19 cellular contexts compared by ENCODE assay signal in genomic region chr9:68462004-68462775, GRCh38.
DNase-seq lines count a peak whose midpoint lies in the region; ATAC-seq, FAIRE-seq and TF ChIP-seq lines count a peak whose summit lies in the region.
"Had no signal": no experiment of that assay in that cellular context is flagged by ENCODE, and none has a peak within 500 bp of the region (broad histone marks: within the 10 kb centered on the region; RNA-seq: fewer than 3 reads in every experiment).

No MANE protein-coding gene starts in this region.

- H3K79me2 ChIP-seq in HepG2 (ENCODE audit: insufficient read depth, low read length): no peaks in the 10 kb centered on the region

- no peak overlapping the region for H3K27ac ChIP-seq in liver (ENCODE audit: low read depth in 1 of 2, low read length in 2 of 2)
- no peak overlapping the region for H3K27ac ChIP-seq in HepG2 (ENCODE audit: extremely low read length, insufficient read depth, low read length)
- peak overlapping the region; percentile 53 for H3K27ac ChIP-seq in left ventricle myocardium inferior (replicated peaks)
- no peak overlapping the region for H3K27ac ChIP-seq in neuronal stem cell (replicated peaks; ENCODE audit: low read length)
- H3K27ac ChIP-seq: BLaER1 treated with 17β-estradiol and CSF1 and Interleukin-3, amounts not matched to agents 10 nM and 100 nM; colonic mucosa; GM23248 had no signal

- H3K79me1 ChIP-seq in neuronal stem cell (ENCODE audit: low read depth, low read length): no peaks in the 10 kb centered on the region

- H3K4ac ChIP-seq in neuronal stem cell (ENCODE audit: low read length): no peak overlapping the region

- no peak overlapping the region for H2AK5ac ChIP-seq in neuronal stem cell (ENCODE audit: low read depth, low read length)

- no peak overlapping the region for H2BK120ac ChIP-seq in neuronal stem cell (ENCODE audit: low read depth, low read length)

- H2AFZ ChIP-seq in HepG2 (ENCODE audit: low read length) (no peak overlapping the region), neuronal stem cell (ENCODE audit: low read length) (no peak overlapping the region)
- H2AFZ ChIP-seq: GM23248 had no signal

- TF ChIP-seq EP300 in HepG2 (IDR thresholded peaks at IDR 0.05; ENCODE audit: low read depth in 2 of 2, low read length in 2 of 2) (no peak), HepG2 (CRISPR knock-in tag; IDR thresholded peaks at IDR 0.05; ENCODE audit: borderline replicate concordance) (no peak)

- no peak for TF ChIP-seq RAD21 in liver (IDR thresholded peaks at IDR 0.05)
- no peak for TF ChIP-seq RAD21 in HepG2 (CRISPR knock-in tag; IDR thresholded peaks at IDR 0.05)

- no peak overlapping the region for H2BK5ac ChIP-seq in neuronal stem cell (ENCODE audit: low read length)

- FAIRE-seq in HepG2 (lab: Jason Lieb, UNC): no peak

- H3K18ac ChIP-seq in neuronal stem cell (ENCODE audit: low read length): no peak overlapping the region

- CTCF ChIA-PET in HepG2 (lab: Yijun Ruan, JAX; ENCODE audit: low intra/inter-chr PET ratio, low total read pairs): no interaction called here

- in situ Hi-C loops in HepG2 (cut with HindIII; ENCODE audit: extremely low pct_ligation_motif_present, low pct_unique_long_range_greater_than_20kb): no loop called here

- H3K9me3 ChIP-seq in liver (ENCODE audit: control insufficient read depth in 4 of 4, low read length in 3 of 4) (no peaks in the 10 kb centered on the region), HepG2 (ENCODE audit: low read length) (no peaks in the 10 kb centered on the region), left ventricle myocardium inferior (replicated peaks) (no peaks in the 10 kb centered on the region), neuronal stem cell (replicated peaks in 1 of 2; ENCODE audit: control insufficient read depth in 2 of 2, insufficient read depth in 1 of 2, low read depth in 1 of 2, low read length in 2 of 2) (no peaks in the 10 kb centered on the region)
- H3K9me3 ChIP-seq: colonic mucosa had no signal

- H4K20me1 ChIP-seq in HepG2 (ENCODE audit: insufficient read depth, low read length): no peaks in the 10 kb centered on the region
- H4K20me1 ChIP-seq: BLaER1 treated with 17β-estradiol and CSF1 and Interleukin-3, amounts not matched to agents 10 nM and 100 nM had no signal

- H2BK12ac ChIP-seq in neuronal stem cell (ENCODE audit: low read length): no peak overlapping the region

- BruUV-seq in HepG2 (replicated peaks; lab: Mats Ljungman, UMichigan): no TSS peak

- ATAC-seq in HepG2: no peak
- no peak for ATAC-seq in HG03108 (IDR thresholded peaks at IDR 0.05; ENCODE audit: unreplicated experiment)
- no peak for ATAC-seq in HG03045 (IDR thresholded peaks at IDR 0.05; ENCODE audit: unreplicated experiment)
- ATAC-seq: activated CD8-positive, alpha-beta memory T cell treated with anti-CD3 and anti-CD28 coated beads, Interleukin-2, amount 10 ng/mL, durations not matched to agents 7 days and 5 days had no signal

- intact Hi-C loops in HepG2 (cut with micrococcal nuclease; ENCODE audit: unreplicated experiment) (no loop called here), left ventricle myocardium inferior (cut with micrococcal nuclease) (no loop called here), posterior vena cava (cut with DNase I) (no loop called here)

- H3K4me3 ChIP-seq in liver (ENCODE audit: low read depth in 1 of 3, low read length in 3 of 3): no peak overlapping the region
- no peak overlapping the region for H3K4me3 ChIP-seq in HepG2 (replicated peaks in 1 of 3; ENCODE audit: insufficient read depth in 1 of 3, low read depth in 2 of 3, low read length in 3 of 3)
- no peak overlapping the region for H3K4me3 ChIP-seq in left ventricle myocardium inferior
- H3K4me3 ChIP-seq in neuronal stem cell (ENCODE audit: low read length in 2 of 2): no peak overlapping the region
- H3K4me3 ChIP-seq: BLaER1 treated with 17β-estradiol and CSF1 and Interleukin-3, amounts not matched to agents 10 nM and 100 nM; colonic mucosa; GM23248 had no signal

- POLR2A ChIA-PET in HepG2 (lab: Yijun Ruan, JAX): no interaction called here

- no peak overlapping the region for H4K8ac ChIP-seq in neuronal stem cell (ENCODE audit: low read depth, low read length)

- DNase-seq in HepG2 (ENCODE audit: low spot score): no peak
- DNase-seq in left ventricle myocardium inferior: no peak
- DNase-seq in neuronal stem cell (ENCODE audit: low spot score): peak; percentile 11
- no peak for DNase-seq in NOMO-1 (lab: John Stamatoyannopoulos, UW; ENCODE audit: unreplicated experiment in 2 of 2)
- DNase-seq in posterior vena cava (ENCODE audit: low spot score): no peak
- DNase-seq: activated CD4-positive, CD25-positive, alpha-beta regulatory T cell treated with anti-CD3 and anti-CD28 coated beads, Interleukin-2, amount 50 U/mL, for 72 hours; activated CD8-positive, alpha-beta memory T cell treated with anti-CD3 and anti-CD28 coated beads, Interleukin-2, amount 10 ng/mL, durations not matched to agents 7 days and 5 days; anterior cingulate cortex; colonic mucosa; GM23248; KBM-7; NCI-H1048; NCI-H2081; NCI-H524 treated with DMSO at 0.1 percent for 48 hours; nucleus accumbens had no signal

- H3K9ac ChIP-seq in liver (ENCODE audit: low read depth in 1 of 2, low read length in 2 of 2) (no peak overlapping the region), HepG2 (ENCODE audit: insufficient read depth, low read depth, low read length) (no peak overlapping the region), neuronal stem cell (ENCODE audit: low read depth, low read length, poor library complexity) (no peak overlapping the region)
- H3K9ac ChIP-seq: BLaER1 treated with 17β-estradiol and CSF1 and Interleukin-3, amounts not matched to agents 10 nM and 100 nM; GM23248 had no signal

- no peak overlapping the region for H4K91ac ChIP-seq in neuronal stem cell (ENCODE audit: low read depth, low read length, poor library complexity)

- TF ChIP-seq CTCF in liver (IDR thresholded peaks at IDR 0.05; ENCODE audit: low read depth, low read length, missing input control) (no peak), HepG2 (CRISPR knock-in tag; IDR thresholded peaks at IDR 0.05) (no peak), left ventricle myocardium inferior (IDR thresholded peaks at IDR 0.05; ENCODE audit: borderline replicate concordance) (no peak)

- H3K4me2 ChIP-seq in HepG2 (ENCODE audit: low read depth, low read length) (no peak overlapping the region), neuronal stem cell (ENCODE audit: insufficient read depth, low read length, poor library complexity, severe bottlenecking) (no peak overlapping the region)
- H3K4me2 ChIP-seq: BLaER1 treated with 17β-estradiol and CSF1 and Interleukin-3, amounts not matched to agents 10 nM and 100 nM had no signal

- H3K36me3 ChIP-seq in liver (ENCODE audit: control insufficient read depth in 4 of 4, insufficient read depth in 3 of 4, low read depth in 1 of 4, low read length in 3 of 4): no peaks in the 10 kb centered on the region
- no peaks in the 10 kb centered on the region for H3K36me3 ChIP-seq in HepG2 (replicated peaks in 1 of 2; ENCODE audit: control insufficient read depth in 1 of 2, insufficient read depth in 2 of 2, low read length in 2 of 2)
- peaks cover 25% of the 10 kb centered on the region for H3K36me3 ChIP-seq in left ventricle myocardium inferior
- no peaks in the 10 kb centered on the region for H3K36me3 ChIP-seq in neuronal stem cell (replicated peaks in 1 of 2; ENCODE audit: control insufficient read depth in 2 of 2, insufficient read depth in 2 of 2, low read length in 2 of 2)
- H3K36me3 ChIP-seq: BLaER1 treated with 17β-estradiol and CSF1 and Interleukin-3, amounts not matched to agents 10 nM and 100 nM; colonic mucosa had no signal

- H3K27me3 ChIP-seq in liver (ENCODE audit: control insufficient read depth in 4 of 4, insufficient read depth in 4 of 4, low read length in 3 of 4) (no peaks in the 10 kb centered on the region), HepG2 (ENCODE audit: control insufficient read depth in 1 of 2, insufficient read depth in 2 of 2, low read length in 2 of 2) (no peaks in the 10 kb centered on the region; a peak in 1 of 5 replicates), left ventricle myocardium inferior (ENCODE audit: low read depth) (no peaks in the 10 kb centered on the region), neuronal stem cell (ENCODE audit: control insufficient read depth in 3 of 3, insufficient read depth in 3 of 3, low read depth in 1 of 3, low read length in 3 of 3) (peaks cover 0 to 6% (median 0%) of the 10 kb centered on the region in 3 experiments)
- H3K27me3 ChIP-seq: BLaER1 treated with 17β-estradiol and CSF1 and Interleukin-3, amounts not matched to agents 10 nM and 100 nM; colonic mucosa had no signal

- H3K23ac ChIP-seq in neuronal stem cell (ENCODE audit: low read depth, low read length, poor library complexity): no peak overlapping the region

- no peak for TF ChIP-seq POLR2A in HepG2 (IDR thresholded peaks at IDR 0.05; ENCODE audit: insufficient read depth in 1 of 2, low read depth in 2 of 2, low read length in 2 of 2)

- H2BK15ac ChIP-seq in neuronal stem cell (ENCODE audit: low read length): no peak overlapping the region

- no peak overlapping the region for H3K14ac ChIP-seq in neuronal stem cell (ENCODE audit: low read length)

- 56% methylated on average over 8 of the region's 8 CpGs for WGBS in liver
- 44% methylated on average over 8 of the region's 8 CpGs for WGBS in HepG2 (ENCODE audit: low lambda C conversion rate)
- no CpG with 5 or more reads among the region's 8 CpGs for WGBS in neuronal stem cell (ENCODE audit: extremely low coverage in 2 of 2, insufficient read length in 2 of 2, insufficient replicate concordance in 1 of 2), 2 donors

- H3K4me1 ChIP-seq in liver (ENCODE audit: control insufficient read depth in 4 of 4, insufficient read depth in 4 of 4, low read length in 3 of 4) (no peaks in the 10 kb centered on the region), HepG2 (ENCODE audit: insufficient read depth, low read length) (no peaks in the 10 kb centered on the region), left ventricle myocardium inferior (peaks cover 60% of the 10 kb centered on the region), neuronal stem cell (ENCODE audit: control insufficient read depth in 2 of 2, insufficient read depth in 1 of 2, low read depth in 1 of 2, low read length in 2 of 2) (peaks cover 0 to 10% of the 10 kb centered on the region in 2 donors)
- H3K4me1 ChIP-seq: colonic mucosa had no signal

TF ChIP-seq in liver, 16 proteins besides CTCF, POLR2A, EP300 and RAD21 (continues in another document):
- TF ChIP-seq JUND (IDR thresholded peaks at IDR 0.05) (no peak), ATF3 (IDR thresholded peaks at IDR 0.05) (no peak), NR2F2 (IDR thresholded peaks at IDR 0.05) (peak; percentile 86)

TF ChIP-seq in HepG2, 621 proteins besides CTCF, POLR2A, EP300 and RAD21 (continues in another document):
- TF ChIP-seq RORA (CRISPR knock-in tag; IDR thresholded peaks at IDR 0.05): no peak
